1 cellular context compared by ENCODE assay signal in genomic region chr2:24970483-24971299, GRCh38.
TF ChIP-seq lines count a peak whose summit lies in the region.

No MANE protein-coding gene starts in this region.

TF ChIP-seq in WTC11, 78 proteins besides CTCF, POLR2A, EP300 and RAD21 (continued from another document):
- TF ChIP-seq, protein P1, sequence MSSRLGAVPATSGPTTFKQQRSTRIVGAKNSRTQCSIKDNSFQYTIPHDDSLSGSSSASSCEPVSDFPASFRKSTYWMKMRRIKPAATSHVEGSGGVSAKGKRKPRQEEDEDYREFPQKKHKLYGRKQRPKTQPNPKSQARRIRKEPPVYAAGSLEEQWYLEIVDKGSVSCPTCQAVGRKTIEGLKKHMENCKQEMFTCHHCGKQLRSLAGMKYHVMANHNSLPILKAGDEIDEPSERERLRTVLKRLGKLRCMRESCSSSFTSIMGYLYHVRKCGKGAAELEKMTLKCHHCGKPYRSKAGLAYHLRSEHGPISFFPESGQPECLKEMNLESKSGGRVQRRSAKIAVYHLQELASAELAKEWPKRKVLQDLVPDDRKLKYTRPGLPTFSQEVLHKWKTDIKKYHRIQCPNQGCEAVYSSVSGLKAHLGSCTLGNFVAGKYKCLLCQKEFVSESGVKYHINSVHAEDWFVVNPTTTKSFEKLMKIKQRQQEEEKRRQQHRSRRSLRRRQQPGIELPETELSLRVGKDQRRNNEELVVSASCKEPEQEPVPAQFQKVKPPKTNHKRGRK (CRISPR knock-in tag; IDR thresholded peaks at IDR 0.05; ENCODE audit: borderline replicate concordance): no peak
- no peak for TF ChIP-seq TP53 (CRISPR knock-in tag; IDR thresholded peaks at IDR 0.05)
- no peak for TF ChIP-seq CREB1 (CRISPR knock-in tag; IDR thresholded peaks at IDR 0.05)
TF ChIP-seq in WTC11: peak in this region for 0.
